Comparison of ENCODE assay signal across 8 cellular contexts in genomic region chr6:79232696-79233462, GRCh38. TPM values are rescaled to one million over a fixed set of nuclear protein-coding genes. Genes with fewer than 3 reads are reported as not detected.
DNase-seq lines count a peak whose midpoint lies in the region; ATAC-seq and TF ChIP-seq lines count a peak whose summit lies in the region.

No MANE protein-coding gene starts in this region.

- H3K27me3 ChIP-seq in ectodermal cell (ENCODE audit: control insufficient read depth, insufficient read depth, low read length, poor library complexity, severe bottlenecking): no peaks in the 10 kb centered on the region
- H3K27me3 ChIP-seq in neural cell (ENCODE audit: insufficient read depth, low read depth, low read length): no peaks in the 10 kb centered on the region

- no peaks in the 10 kb centered on the region for H3K36me3 ChIP-seq in ectodermal cell (ENCODE audit: control insufficient read depth, insufficient read depth, low read length)
- H3K36me3 ChIP-seq in neural cell (ENCODE audit: insufficient read depth, low read length): no peaks in the 10 kb centered on the region

- H3K27me3 Mint-ChIP-seq in CD14-positive monocyte (ENCODE audit: low read depth in 3 of 3): no peaks in the 10 kb centered on the region

- peak overlapping the region; percentile 61 for H3K4me2 ChIP-seq in neural cell (ENCODE audit: low read length)

- peaks cover 4 to 8% of the 10 kb centered on the region in 2 donors for H3K36me3 Mint-ChIP-seq in CD14-positive monocyte

- H3K27ac ChIP-seq in ectodermal cell (ENCODE audit: insufficient read depth, low read depth, low read length, poor library complexity, severe bottlenecking) (no peak overlapping the region), neural cell (ENCODE audit: low read length) (no peak overlapping the region)

- H3K4me1 ChIP-seq in ectodermal cell (ENCODE audit: control insufficient read depth, insufficient read depth, low read length): no peaks in the 10 kb centered on the region

- DNase-seq in CD14-positive monocyte (ENCODE audit: low spot score) (no peak), NCI-H69 (lab: John Stamatoyannopoulos, UW) (peak; percentile 70), GOT3 (lab: John Stamatoyannopoulos, UW) (no peak), NCI-H446 (lab: John Stamatoyannopoulos, UW) (no peak)

- TF ChIP-seq CTCF in CD14-positive monocyte (IDR thresholded peaks at IDR 0.05) (no peak), neural cell (IDR thresholded peaks at IDR 0.05; ENCODE audit: poor library complexity, severe bottlenecking) (no peak)

- no peaks in the 10 kb centered on the region for H3F3A ChIP-seq in neural cell (ENCODE audit: insufficient read depth, low read length, poor library complexity, severe bottlenecking)

- peak overlapping the region in 6 of 7 donors; percentile 88 to 97 (median 94) for H3K27ac Mint-ChIP-seq in CD14-positive monocyte

- intact Hi-C loops in CD14-positive monocyte (cut with micrococcal nuclease): loop anchor here (5.0 to 10.0 kb wide), 3 partner anchors 156 to 304 kb away; partner anchors contain the start of genes PHIP (in 2 of the 2) and LCA5 (in 1 of the 2)

- TF ChIP-seq RAD21 in neural cell (conservative IDR thresholded peaks at IDR 0.05): no peak

- H3K9me3 Mint-ChIP-seq in CD14-positive monocyte: peaks cover 0 to 3% (median 0%) of the 10 kb centered on the region in 7 donors

- H3K4me1 Mint-ChIP-seq in CD14-positive monocyte: peaks cover 22% of the 10 kb centered on the region

- 89 to 90% methylated on average over 3 to 6 of the region's 6 CpGs for WGBS in ectodermal cell, 2 experiments

- H3K79me2 ChIP-seq in neural cell (replicated peaks; ENCODE audit: insufficient read depth, low read length): peaks cover 49% of the 10 kb centered on the region

- H3K9ac ChIP-seq in neural cell (ENCODE audit: low read length): peak overlapping the region; percentile 60

- H3K9me3 ChIP-seq in ectodermal cell (ENCODE audit: control insufficient read depth, low read length) (no peaks in the 10 kb centered on the region), neural cell (ENCODE audit: low read length) (no peaks in the 10 kb centered on the region)

- ATAC-seq in HG03439 (IDR thresholded peaks at IDR 0.05; ENCODE audit: unreplicated experiment) (no peak), GM18861 (IDR thresholded peaks at IDR 0.05; ENCODE audit: unreplicated experiment) (no peak)

- H3K4me3 ChIP-seq in ectodermal cell (ENCODE audit: insufficient read depth, low read depth, low read length): peak overlapping the region; percentile 78
- H3K4me3 ChIP-seq in neural cell (ENCODE audit: low read length): peak overlapping the region; percentile 71

- H4K20me1 ChIP-seq in neural cell (ENCODE audit: insufficient read depth): no peaks in the 10 kb centered on the region

- H3K9me2 ChIP-seq in neural cell (ENCODE audit: insufficient read depth, low read length): no peaks in the 10 kb centered on the region

- no peak for TF ChIP-seq EP300 in neural cell (conservative IDR thresholded peaks at IDR 0.05; ENCODE audit: poor library complexity, severe bottlenecking)

- H3K4me3 Mint-ChIP-seq in CD14-positive monocyte: peak overlapping the region; percentile 98 to 99

- no peak overlapping the region for H2AFZ ChIP-seq in neural cell (ENCODE audit: low read depth, low read length)

TF ChIP-seq in neural cell, 6 proteins besides CTCF, POLR2A, EP300 and RAD21:
- no peak for TF ChIP-seq SMC3 (conservative IDR thresholded peaks at IDR 0.05; ENCODE audit: poor library complexity)
- no peak for TF ChIP-seq REST (IDR thresholded peaks at IDR 0.05; ENCODE audit: borderline replicate concordance)
- no peak for TF ChIP-seq TAF1 (IDR thresholded peaks at IDR 0.05; ENCODE audit: low read depth)
- no peak for TF ChIP-seq POLR2AphosphoS5 (IDR thresholded peaks at IDR 0.05)

RNA-seq across cellular contexts. Expression of gene HMGN3, which starts 1.6 kb away (rescaled TPM):
- 100 to 1,000 TPM in 1 of 2 donors, 10 to 100 TPM in 1; 84.4 to 106 TPM for polyA plus RNA-seq in CD14-positive monocyte
- polyA plus RNA-seq in ectodermal cell (2013, experiment 1 of 4): 175 TPM
- polyA plus RNA-seq in ectodermal cell (2013, experiment 2 of 4): 171 TPM
- 163 TPM for polyA plus RNA-seq in ectodermal cell (2013, experiment 3 of 4)
- polyA plus RNA-seq in ectodermal cell (2013, experiment 4 of 4): 189 TPM
- polyA plus RNA-seq in neural cell: 88.4 and 121 TPM in 2 replicates
- polyA minus RNA-seq in neural cell: 22.2 and 25.0 TPM in 2 replicates
